24 cellular contexts compared by ENCODE assay signal in the genomic region with DNA sequence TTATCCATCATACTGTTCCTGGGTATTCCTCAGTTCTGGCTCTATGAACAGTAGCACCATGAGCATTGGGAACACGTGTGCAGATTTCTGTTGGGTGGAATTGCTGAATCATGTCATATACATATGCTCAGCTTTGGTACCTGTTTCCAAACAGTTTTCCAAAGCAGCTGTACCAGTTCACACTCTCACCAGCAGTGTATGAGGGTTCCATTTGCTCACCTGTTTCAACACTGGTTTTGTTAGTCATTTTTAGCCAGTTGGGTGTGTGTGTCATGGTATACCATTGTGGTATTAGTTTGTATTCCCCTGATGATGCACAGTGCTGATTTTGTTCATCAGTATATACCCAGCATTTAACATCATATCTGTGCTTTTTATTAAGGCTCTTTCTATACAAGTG. TPM values are rescaled to one million over a fixed set of nuclear protein-coding genes. Genes with fewer than 3 reads are reported as not detected.
DNase-seq lines count a peak whose midpoint lies in the region; ATAC-seq and TF ChIP-seq lines count a peak whose summit lies in the region.
"Had no signal": no experiment of that assay in that cellular context is flagged by ENCODE, and none has a peak within 500 bp of the region (broad histone marks: within the 10 kb centered on the region; RNA-seq: fewer than 3 reads in every experiment).

No MANE protein-coding gene starts in this region.

- no peaks in the 10 kb centered on the region for H3K4me1 Mint-ChIP-seq in activated naive CD4-positive, alpha-beta T cell treated with anti-CD3 and anti-CD28 coated beads, Interleukin-2, amount 10 ng/mL, durations not matched to agents 7 days and 5 days
- no peaks in the 10 kb centered on the region for H3K4me1 Mint-ChIP-seq in stimulated activated naive CD8-positive, alpha-beta T cell treated with anti-CD3 and anti-CD28 coated beads, Interleukin-15, amount 100 ng/mL, for 72 hours
- H3K4me1 Mint-ChIP-seq: IgD-negative memory B cell had no signal

- peak; percentile 75 to 79 for ATAC-seq in activated naive CD4-positive, alpha-beta T cell treated with anti-CD3 and anti-CD28 coated beads, Interleukin-2, amount 50 U/mL, for 72 hours
- ATAC-seq in stimulated activated naive CD8-positive, alpha-beta T cell treated with anti-CD3 and anti-CD28 coated beads, Interleukin-15, amount 100 ng/mL, for 72 hours = peak; percentile 80
- ATAC-seq in GM18909 (IDR thresholded peaks at IDR 0.05; ENCODE audit: poor library complexity, unreplicated experiment) (no peak), GM21367 (IDR thresholded peaks at IDR 0.05; ENCODE audit: unreplicated experiment) (no peak)

- H3K27me3 ChIP-seq in ascending aorta (no peaks in the 10 kb centered on the region), esophagus squamous epithelium (no peaks in the 10 kb centered on the region)

- H3K9me3 ChIP-seq in ascending aorta = no peaks in the 10 kb centered on the region
- no peaks in the 10 kb centered on the region for H3K9me3 ChIP-seq in esophagus squamous epithelium

- H3K27ac ChIP-seq in ascending aorta (peak overlapping the region; percentile 74 to 83), esophagus squamous epithelium (peak overlapping the region in 3 of 4 donors; percentile 11 to 65 (median 60))

- CTCF ChIA-PET in activated naive CD4-positive, alpha-beta T cell treated with anti-CD3 and anti-CD28 coated beads, Interleukin-2, amount 10 ng/mL, durations not matched to agents 7 days and 5 days (lab: Charles Lee) = no interaction called here

- H3K27ac Mint-ChIP-seq in activated naive CD4-positive, alpha-beta T cell treated with anti-CD3 and anti-CD28 coated beads, Interleukin-2, amount 50 U/mL, for 72 hours = no peak overlapping the region
- no peak overlapping the region for H3K27ac Mint-ChIP-seq in activated naive CD4-positive, alpha-beta T cell treated with anti-CD3 and anti-CD28 coated beads, Interleukin-2, amount 10 ng/mL, durations not matched to agents 7 days and 5 days
- no peak overlapping the region for H3K27ac Mint-ChIP-seq in stimulated activated naive CD8-positive, alpha-beta T cell treated with anti-CD3 and anti-CD28 coated beads, Interleukin-15, amount 100 ng/mL, for 72 hours
- H3K27ac Mint-ChIP-seq: H9, HFFc6, IgD-negative memory B cell had no signal

- intact Hi-C loops in ascending aorta (cut with DNase I) = loop anchor here (2.0 to 5.0 kb wide), 2 partner anchors 22 to 40 kb away; no protein-coding TSS in a partner anchor
- intact Hi-C loops in esophagus squamous epithelium (cut with DNase I) = loop anchor here (10.0 kb wide), 1 partner anchor 88 kb away; no protein-coding TSS in a partner anchor

- DNase-seq in activated naive CD4-positive, alpha-beta T cell treated with anti-CD3 and anti-CD28 coated beads, Interleukin-2, amount 50 U/mL, for 72 hours (ENCODE audit: low spot score in 2 of 2) = no peak
- DNase-seq in activated naive CD4-positive, alpha-beta T cell treated with anti-CD3 and anti-CD28 coated beads, Interleukin-2, amount 10 ng/mL, durations not matched to agents 7 days and 5 days = no peak
- DNase-seq in ascending aorta (ENCODE audit: low spot score in 2 of 2) = no peak
- no peak for DNase-seq in esophagus squamous epithelium (lab: John Stamatoyannopoulos, UW)
- DNase-seq in stimulated activated naive CD8-positive, alpha-beta T cell treated with anti-CD3 and anti-CD28 coated beads, Interleukin-15, amount 100 ng/mL, for 72 hours = no peak
- no peak for DNase-seq in germinal center (ENCODE audit: low spot score)
- DNase-seq: AML-193, DMS53, EL, H9, HFFc6, Karpas-422, MV-4-11, NCI-H1694 treated with DMSO at 0.1 percent for 48 hours, NCI-H2081 treated with DMSO at 0.1 percent for 48 hours, NCI-H2171 treated with DMSO at 0.1 percent for 48 hours, NCI-H524 treated with DMSO at 0.1 percent for 48 hours, RPMI8226, SHP77 had no signal

- H3K36me3 ChIP-seq in ascending aorta = no peaks in the 10 kb centered on the region
- no peaks in the 10 kb centered on the region for H3K36me3 ChIP-seq in esophagus squamous epithelium

- TF ChIP-seq CTCF in ascending aorta (IDR thresholded peaks at IDR 0.05) (no peak), esophagus squamous epithelium (IDR thresholded peaks at IDR 0.05) (peak in 1 of 6 experiments; percentile 29)

- H3K4me1 ChIP-seq in ascending aorta (peaks cover 4 to 44% of the 10 kb centered on the region in 2 donors), esophagus squamous epithelium (peaks cover 10 to 46% (median 13%) of the 10 kb centered on the region in 3 donors)

- 73 to 88% methylated on average over 1 of the region's 1 CpG for WGBS in esophagus squamous epithelium, 2 donors

- H3K27me3 Mint-ChIP-seq in activated naive CD4-positive, alpha-beta T cell treated with anti-CD3 and anti-CD28 coated beads, Interleukin-2, amount 10 ng/mL, durations not matched to agents 7 days and 5 days = no peaks in the 10 kb centered on the region
- H3K27me3 Mint-ChIP-seq in stimulated activated naive CD8-positive, alpha-beta T cell treated with anti-CD3 and anti-CD28 coated beads, Interleukin-15, amount 100 ng/mL, for 72 hours = no peaks in the 10 kb centered on the region
- H3K27me3 Mint-ChIP-seq: IgD-negative memory B cell had no signal

- no peak overlapping the region for H3K4me3 ChIP-seq in ascending aorta
- no peak overlapping the region for H3K4me3 ChIP-seq in esophagus squamous epithelium

- no peak overlapping the region for H3K4me3 Mint-ChIP-seq in activated naive CD4-positive, alpha-beta T cell treated with anti-CD3 and anti-CD28 coated beads, Interleukin-2, amount 10 ng/mL, durations not matched to agents 7 days and 5 days
- H3K4me3 Mint-ChIP-seq in stimulated activated naive CD8-positive, alpha-beta T cell treated with anti-CD3 and anti-CD28 coated beads, Interleukin-15, amount 100 ng/mL, for 72 hours = no peak overlapping the region
- H3K4me3 Mint-ChIP-seq: CD14-positive monocyte, H9, HFFc6, IgD-negative memory B cell had no signal

- H3K36me3 Mint-ChIP-seq in activated naive CD4-positive, alpha-beta T cell treated with anti-CD3 and anti-CD28 coated beads, Interleukin-2, amount 50 U/mL, for 72 hours = no peaks in the 10 kb centered on the region
- no peaks in the 10 kb centered on the region for H3K36me3 Mint-ChIP-seq in activated naive CD4-positive, alpha-beta T cell treated with anti-CD3 and anti-CD28 coated beads, Interleukin-2, amount 10 ng/mL, durations not matched to agents 7 days and 5 days
- H3K36me3 Mint-ChIP-seq: IgD-negative memory B cell had no signal

- no peaks in the 10 kb centered on the region for H3K9me3 Mint-ChIP-seq in activated naive CD4-positive, alpha-beta T cell treated with anti-CD3 and anti-CD28 coated beads, Interleukin-2, amount 50 U/mL, for 72 hours
- H3K9me3 Mint-ChIP-seq in activated naive CD4-positive, alpha-beta T cell treated with anti-CD3 and anti-CD28 coated beads, Interleukin-2, amount 10 ng/mL, durations not matched to agents 7 days and 5 days = no peaks in the 10 kb centered on the region
- no peaks in the 10 kb centered on the region for H3K9me3 Mint-ChIP-seq in stimulated activated naive CD8-positive, alpha-beta T cell treated with anti-CD3 and anti-CD28 coated beads, Interleukin-15, amount 100 ng/mL, for 72 hours
- H3K9me3 Mint-ChIP-seq: H9, HFFc6 had no signal

- no peak for TF ChIP-seq POLR2A in esophagus squamous epithelium (IDR thresholded peaks at IDR 0.05)

RNA-seq across cellular contexts. Expression of a gene that starts 56.7 kb away (rescaled TPM):
- not detected for total RNA-seq in activated naive CD4-positive, alpha-beta T cell treated with anti-CD3 and anti-CD28 coated beads, Interleukin-2, amount 50 U/mL, for 72 hours
- total RNA-seq in ascending aorta (20.1 TPM), esophagus squamous epithelium (10 to 100 TPM in 1 of 4 donors, 1 to 10 TPM in 2, under 1 TPM in 1; 0.57 to 13.1 (median 3.5) TPM)
- total RNA-seq: A172, H9 had no signal

Comparison
In these comparisons a context has a peak if more than half of its experiments do, and no peak if none do; other contexts are left out.
1. ATAC-seq: peak in activated naive CD4-positive, alpha-beta T cell treated with anti-CD3 and anti-CD28 coated beads, Interleukin-2, amount 50 U/mL, for 72 hours (2 of 2) and stimulated activated naive CD8-positive, alpha-beta T cell treated with anti-CD3 and anti-CD28 coated beads, Interleukin-15, amount 100 ng/mL, for 72 hours (single experiment); none in GM18909 (single experiment) and GM21367 (single experiment).